In the genomic region with DNA sequence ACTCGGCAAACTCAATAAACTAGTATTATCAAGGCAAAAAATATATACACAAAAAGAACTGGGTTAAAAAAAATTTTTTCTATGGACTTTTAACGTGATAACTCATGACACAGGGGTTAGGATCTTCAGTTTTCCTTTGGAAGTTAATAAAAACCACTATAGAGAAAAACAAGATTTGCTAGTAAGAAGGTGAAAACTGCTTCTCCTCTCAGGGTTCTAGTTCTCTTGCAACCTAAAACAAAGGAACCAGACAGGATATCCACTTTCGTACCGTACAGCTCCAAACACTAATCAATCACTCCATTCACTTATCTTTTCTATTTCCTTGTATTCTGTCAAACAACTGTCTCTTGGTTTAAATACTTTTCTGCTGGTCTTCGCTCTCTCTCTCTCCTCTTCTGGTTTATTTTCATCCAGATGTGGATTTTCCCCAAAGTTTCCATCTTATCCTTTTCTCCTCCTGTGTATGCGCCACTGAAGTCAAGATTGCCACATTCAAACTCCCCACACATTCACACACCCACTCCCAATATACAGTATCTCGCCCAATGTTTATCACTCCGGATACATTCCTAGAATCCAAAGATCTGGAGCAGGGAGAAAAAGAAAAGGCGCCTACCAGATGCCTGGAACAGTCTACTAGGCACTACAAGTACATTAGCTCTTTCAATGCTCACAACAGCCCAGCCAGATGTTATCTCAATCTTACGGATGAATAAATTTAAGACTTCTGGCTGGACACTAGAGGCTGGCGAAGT, we compare ENCODE assay signal across 2 cellular contexts.
A peak's percentile ranks its signal among the peaks of the same experiment; 100 is the strongest.
TF ChIP-seq lines count a peak whose summit lies in the region.

No MANE protein-coding gene starts in this region.

TF ChIP-seq in HEK293, 187 proteins besides CTCF, POLR2A, EP300 and RAD21 (continued from another document):
- TF ChIP-seq MYNN (tag by site-specific recombination; IDR thresholded peaks at IDR 0.05; ENCODE audit: borderline replicate concordance), result no peak
- TF ChIP-seq ZNF157 (tag by site-specific recombination; IDR thresholded peaks at IDR 0.05), result no peak
- TF ChIP-seq EGR2 (tag by site-specific recombination; IDR thresholded peaks at IDR 0.05; ENCODE audit: low read depth), result peak; percentile 22; the same call in 1 of the 2 replicates
- TF ChIP-seq ZNF555 (tag by site-specific recombination; conservative IDR thresholded peaks at IDR 0.05), result no peak
- no peak for TF ChIP-seq ZNF521 (tag by site-specific recombination; IDR thresholded peaks at IDR 0.05)
- TF ChIP-seq ZNF510 (tag by site-specific recombination; IDR thresholded peaks at IDR 0.05; ENCODE audit: insufficient replicate concordance), result no peak
TF ChIP-seq in HEK293: peak in this region for 3.

TF ChIP-seq in WTC11, 78 proteins besides CTCF, POLR2A, EP300 and RAD21 (continued from another document):
- TF ChIP-seq ZNF512 (CRISPR knock-in tag; IDR thresholded peaks at IDR 0.05; ENCODE audit: borderline replicate concordance), result no peak
- TF ChIP-seq NR2C2 (CRISPR knock-in tag; IDR thresholded peaks at IDR 0.05), result no peak
- TF ChIP-seq, protein P1, sequence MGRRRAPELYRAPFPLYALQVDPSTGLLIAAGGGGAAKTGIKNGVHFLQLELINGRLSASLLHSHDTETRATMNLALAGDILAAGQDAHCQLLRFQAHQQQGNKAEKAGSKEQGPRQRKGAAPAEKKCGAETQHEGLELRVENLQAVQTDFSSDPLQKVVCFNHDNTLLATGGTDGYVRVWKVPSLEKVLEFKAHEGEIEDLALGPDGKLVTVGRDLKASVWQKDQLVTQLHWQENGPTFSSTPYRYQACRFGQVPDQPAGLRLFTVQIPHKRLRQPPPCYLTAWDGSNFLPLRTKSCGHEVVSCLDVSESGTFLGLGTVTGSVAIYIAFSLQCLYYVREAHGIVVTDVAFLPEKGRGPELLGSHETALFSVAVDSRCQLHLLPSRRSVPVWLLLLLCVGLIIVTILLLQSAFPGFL (CRISPR knock-in tag; IDR thresholded peaks at IDR 0.05; ENCODE audit: borderline replicate concordance), result no peak
- no peak for TF ChIP-seq FOXK1 (CRISPR knock-in tag; IDR thresholded peaks at IDR 0.05)
- no peak for TF ChIP-seq ZNF263 (CRISPR knock-in tag; IDR thresholded peaks at IDR 0.05; ENCODE audit: low read depth)
- TF ChIP-seq GABPB1 (CRISPR knock-in tag; IDR thresholded peaks at IDR 0.05), result no peak
- TF ChIP-seq, protein P2, sequence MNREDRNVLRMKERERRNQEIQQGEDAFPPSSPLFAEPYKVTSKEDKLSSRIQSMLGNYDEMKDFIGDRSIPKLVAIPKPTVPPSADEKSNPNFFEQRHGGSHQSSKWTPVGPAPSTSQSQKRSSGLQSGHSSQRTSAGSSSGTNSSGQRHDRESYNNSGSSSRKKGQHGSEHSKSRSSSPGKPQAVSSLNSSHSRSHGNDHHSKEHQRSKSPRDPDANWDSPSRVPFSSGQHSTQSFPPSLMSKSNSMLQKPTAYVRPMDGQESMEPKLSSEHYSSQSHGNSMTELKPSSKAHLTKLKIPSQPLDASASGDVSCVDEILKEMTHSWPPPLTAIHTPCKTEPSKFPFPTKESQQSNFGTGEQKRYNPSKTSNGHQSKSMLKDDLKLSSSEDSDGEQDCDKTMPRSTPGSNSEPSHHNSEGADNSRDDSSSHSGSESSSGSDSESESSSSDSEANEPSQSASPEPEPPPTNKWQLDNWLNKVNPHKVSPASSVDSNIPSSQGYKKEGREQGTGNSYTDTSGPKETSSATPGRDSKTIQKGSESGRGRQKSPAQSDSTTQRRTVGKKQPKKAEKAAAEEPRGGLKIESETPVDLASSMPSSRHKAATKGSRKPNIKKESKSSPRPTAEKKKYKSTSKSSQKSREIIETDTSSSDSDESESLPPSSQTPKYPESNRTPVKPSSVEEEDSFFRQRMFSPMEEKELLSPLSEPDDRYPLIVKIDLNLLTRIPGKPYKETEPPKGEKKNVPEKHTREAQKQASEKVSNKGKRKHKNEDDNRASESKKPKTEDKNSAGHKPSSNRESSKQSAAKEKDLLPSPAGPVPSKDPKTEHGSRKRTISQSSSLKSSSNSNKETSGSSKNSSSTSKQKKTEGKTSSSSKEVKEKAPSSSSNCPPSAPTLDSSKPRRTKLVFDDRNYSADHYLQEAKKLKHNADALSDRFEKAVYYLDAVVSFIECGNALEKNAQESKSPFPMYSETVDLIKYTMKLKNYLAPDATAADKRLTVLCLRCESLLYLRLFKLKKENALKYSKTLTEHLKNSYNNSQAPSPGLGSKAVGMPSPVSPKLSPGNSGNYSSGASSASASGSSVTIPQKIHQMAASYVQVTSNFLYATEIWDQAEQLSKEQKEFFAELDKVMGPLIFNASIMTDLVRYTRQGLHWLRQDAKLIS (CRISPR knock-in tag; IDR thresholded peaks at IDR 0.05; ENCODE audit: borderline replicate concordance), result no peak
- TF ChIP-seq ZNF281 (CRISPR knock-in tag; IDR thresholded peaks at IDR 0.05), result no peak
- no peak for TF ChIP-seq USF1 (CRISPR knock-in tag; IDR thresholded peaks at IDR 0.05)
- no peak for TF ChIP-seq ZNF219 (CRISPR knock-in tag; IDR thresholded peaks at IDR 0.05; ENCODE audit: borderline replicate concordance)
- TF ChIP-seq, protein P3, sequence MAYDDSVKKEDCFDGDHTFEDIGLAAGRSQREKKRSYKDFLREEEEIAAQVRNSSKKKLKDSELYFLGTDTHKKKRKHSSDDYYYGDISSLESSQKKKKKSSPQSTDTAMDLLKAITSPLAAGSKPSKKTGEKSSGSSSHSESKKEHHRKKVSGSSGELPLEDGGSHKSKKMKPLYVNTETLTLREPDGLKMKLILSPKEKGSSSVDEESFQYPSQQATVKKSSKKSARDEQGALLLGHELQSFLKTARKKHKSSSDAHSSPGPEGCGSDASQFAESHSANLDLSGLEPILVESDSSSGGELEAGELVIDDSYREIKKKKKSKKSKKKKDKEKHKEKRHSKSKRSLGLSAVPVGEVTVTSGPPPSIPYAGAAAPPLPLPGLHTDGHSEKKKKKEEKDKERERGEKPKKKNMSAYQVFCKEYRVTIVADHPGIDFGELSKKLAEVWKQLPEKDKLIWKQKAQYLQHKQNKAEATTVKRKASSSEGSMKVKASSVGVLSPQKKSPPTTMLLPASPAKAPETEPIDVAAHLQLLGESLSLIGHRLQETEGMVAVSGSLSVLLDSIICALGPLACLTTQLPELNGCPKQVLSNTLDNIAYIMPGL (CRISPR knock-in tag; IDR thresholded peaks at IDR 0.05), result no peak
- TF ChIP-seq JUN (CRISPR knock-in tag; IDR thresholded peaks at IDR 0.05), result no peak
- TF ChIP-seq TEAD4 (CRISPR knock-in tag; IDR thresholded peaks at IDR 0.05), result no peak
- no peak for TF ChIP-seq CDX4 (CRISPR knock-in tag; IDR thresholded peaks at IDR 0.05; ENCODE audit: borderline replicate concordance)
- TF ChIP-seq, protein P4, sequence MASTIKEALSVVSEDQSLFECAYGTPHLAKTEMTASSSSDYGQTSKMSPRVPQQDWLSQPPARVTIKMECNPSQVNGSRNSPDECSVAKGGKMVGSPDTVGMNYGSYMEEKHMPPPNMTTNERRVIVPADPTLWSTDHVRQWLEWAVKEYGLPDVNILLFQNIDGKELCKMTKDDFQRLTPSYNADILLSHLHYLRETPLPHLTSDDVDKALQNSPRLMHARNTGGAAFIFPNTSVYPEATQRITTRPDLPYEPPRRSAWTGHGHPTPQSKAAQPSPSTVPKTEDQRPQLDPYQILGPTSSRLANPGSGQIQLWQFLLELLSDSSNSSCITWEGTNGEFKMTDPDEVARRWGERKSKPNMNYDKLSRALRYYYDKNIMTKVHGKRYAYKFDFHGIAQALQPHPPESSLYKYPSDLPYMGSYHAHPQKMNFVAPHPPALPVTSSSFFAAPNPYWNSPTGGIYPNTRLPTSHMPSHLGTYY (CRISPR knock-in tag; IDR thresholded peaks at IDR 0.05), result no peak
